Comparison of ENCODE assay signal across 33 cellular contexts in the genomic region with DNA sequence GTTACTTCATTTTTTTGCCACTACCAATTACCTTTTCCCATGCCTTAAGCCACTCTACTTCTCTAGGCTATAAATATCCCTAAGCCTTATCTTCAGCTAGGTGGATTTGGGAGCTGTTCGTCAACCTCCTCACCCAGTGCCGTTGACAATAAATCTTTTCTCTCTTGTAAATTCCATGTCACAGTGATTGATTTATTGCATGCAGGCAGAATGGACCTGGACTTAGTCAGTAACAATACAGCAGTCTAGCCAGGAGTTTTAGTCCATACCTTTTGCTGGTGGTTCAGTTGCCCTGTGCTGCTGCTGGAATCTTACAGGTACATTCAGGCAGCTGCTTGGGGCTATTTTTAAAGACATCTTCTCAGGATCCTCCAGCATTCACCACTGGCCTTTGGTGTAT.
"Had no signal": no experiment of that assay in that cellular context is flagged by ENCODE, and none has a peak within 500 bp of the region (broad histone marks: within the 10 kb centered on the region; RNA-seq: fewer than 3 reads in every experiment).

No MANE protein-coding gene starts in this region.

- H3K4me3 ChIP-seq: adrenal gland, body of pancreas, breast epithelium had no signal

- H3K4me1 ChIP-seq: adrenal gland, body of pancreas, breast epithelium had no signal

- H3K36me3 ChIP-seq: adrenal gland, brain microvascular endothelial cell, breast epithelium had no signal

- H3K9me3 ChIP-seq: adrenal gland, body of pancreas had no signal

- H3K27ac ChIP-seq: adrenal gland, body of pancreas, brain microvascular endothelial cell, breast epithelium, VCaP had no signal

- DNase-seq: activated B cell treated with CpG ODN at 0.5 μM for 24 hours; activated CD4-positive, alpha-beta memory T cell treated with anti-CD3 and anti-CD28 coated beads for 36 hours; activated CD4-positive, alpha-beta T cell treated with anti-CD3 and anti-CD28 coated beads for 4 hours; activated CD4-positive, alpha-beta T cell treated with anti-CD3 and anti-CD28 coated beads, Interleukin-2, amount 10 ng/mL, durations not matched to agents 24 days and 14 days; activated CD4-positive, alpha-beta T cell treated with anti-CD3 and anti-CD28 coated beads, Interleukin-2, amount 50 U/mL, for 1 hour; activated CD4-positive, alpha-beta T cell treated with anti-CD3 and anti-CD28 coated beads, Interleukin-2, amount 50 U/mL, for 4 hours; activated CD4-positive, CD25-positive, alpha-beta regulatory T cell treated with anti-CD3 and anti-CD28 coated beads, Interleukin-2, amount 50 U/mL, for 72 hours; activated CD8-positive, alpha-beta memory T cell treated with anti-CD3 and anti-CD28 coated beads, Interleukin-2, amount 50 U/mL, for 4 hours; activated CD8-positive, alpha-beta T cell treated with anti-CD3 and anti-CD28 coated beads for 36 hours; activated effector memory CD4-positive, alpha-beta T cell treated with anti-CD3 and anti-CD28 coated beads, Interleukin-2, amount 50 U/mL, for 16 hours; activated gamma-delta T cell treated with Interleukin-2 at 50 U/mL for 16 hours; activated naive CD4-positive, alpha-beta T cell; activated naive CD4-positive, alpha-beta T cell treated with anti-CD3 and anti-CD28 coated beads for 36 hours; activated naive CD4-positive, alpha-beta T cell treated with anti-CD3 and anti-CD28 coated beads, Interleukin-2, amount 50 U/mL, for 16 hours; activated naive CD8-positive, alpha-beta T cell treated with anti-CD3 and anti-CD28 coated beads for 36 hours; activated T-cell treated with anti-CD3 and anti-CD28 coated beads for 4 hours; activated T-cell treated with anti-CD3 and anti-CD28 coated beads, Interleukin-2, amount 50 U/mL, for 1 hour; activated T-cell treated with anti-CD3 and anti-CD28 coated beads, Interleukin-2, amount 50 U/mL, for 4 hours; activated T-cell treated with anti-CD3 and anti-CD28 coated beads, Interleukin-2, amount 50 U/mL, for 72 hours; adrenal gland; amniotic stem cell; aorta; body of pancreas; brain microvascular endothelial cell; caudate nucleus; cerebellar nuclear complex; T-helper 1 cell; T-helper 2 cell; T-helper 9 cell had no signal

- H3K27me3 ChIP-seq: adrenal gland, body of pancreas, brain microvascular endothelial cell, breast epithelium had no signal

- ATAC-seq: activated CD8-positive, alpha-beta T cell treated with anti-CD3 and anti-CD28 coated beads for 36 hours; activated naive CD4-positive, alpha-beta T cell treated with anti-CD3 and anti-CD28 coated beads, Interleukin-2, amount 50 U/mL, for 72 hours; activated T-cell treated with anti-CD3 and anti-CD28 coated beads, Interleukin-2, amount 50 U/mL, for 4 hours; activated T-cell treated with anti-CD3 and anti-CD28 coated beads, Interleukin-2, amount 50 U/mL, for 72 hours; activated T-helper 17 cell treated with anti-CD3 and anti-CD28 coated beads, Interleukin-2, amount 50 U/mL, for 72 hours; body of pancreas had no signal
